ENCODE assay signal across 1 cellular context in the genomic region with DNA sequence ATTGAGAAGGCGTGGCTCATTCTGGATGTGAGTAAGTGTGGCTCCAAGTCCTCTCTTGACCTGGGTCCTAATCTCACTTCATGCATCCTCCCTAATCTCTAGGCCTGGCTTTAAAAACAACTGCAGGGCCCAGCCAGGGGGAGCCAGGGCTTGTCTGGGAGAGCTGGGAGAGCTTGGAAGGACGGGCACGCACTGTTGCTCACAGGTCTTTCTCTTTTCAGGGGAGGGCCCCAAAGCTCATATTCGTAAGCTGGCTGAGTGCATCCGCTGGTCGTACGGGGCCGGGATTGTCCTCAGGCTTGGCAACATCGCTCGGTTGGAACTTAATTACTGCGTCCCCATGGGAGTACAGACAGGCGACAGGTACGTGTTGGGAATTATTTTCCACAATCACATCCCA.
TF ChIP-seq lines count a peak whose summit lies in the region.

No MANE protein-coding gene starts in this region.

TF ChIP-seq in HepG2, 621 proteins besides CTCF, POLR2A, EP300 and RAD21 (continued from another document):
- TF ChIP-seq KIAA2018 (CRISPR knock-in tag; IDR thresholded peaks at IDR 0.05; ENCODE audit: borderline replicate concordance), result no peak
- no peak for TF ChIP-seq FOXP1 (IDR thresholded peaks at IDR 0.05)
- no peak for TF ChIP-seq FOXP1 (CRISPR knock-in tag; IDR thresholded peaks at IDR 0.05)
- no peak for TF ChIP-seq SKI (IDR thresholded peaks at IDR 0.05; ENCODE audit: partially characterized antibody)
TF ChIP-seq in HepG2: peak in this region for 0.
